19 cellular contexts compared by ENCODE assay signal in the genomic region with DNA sequence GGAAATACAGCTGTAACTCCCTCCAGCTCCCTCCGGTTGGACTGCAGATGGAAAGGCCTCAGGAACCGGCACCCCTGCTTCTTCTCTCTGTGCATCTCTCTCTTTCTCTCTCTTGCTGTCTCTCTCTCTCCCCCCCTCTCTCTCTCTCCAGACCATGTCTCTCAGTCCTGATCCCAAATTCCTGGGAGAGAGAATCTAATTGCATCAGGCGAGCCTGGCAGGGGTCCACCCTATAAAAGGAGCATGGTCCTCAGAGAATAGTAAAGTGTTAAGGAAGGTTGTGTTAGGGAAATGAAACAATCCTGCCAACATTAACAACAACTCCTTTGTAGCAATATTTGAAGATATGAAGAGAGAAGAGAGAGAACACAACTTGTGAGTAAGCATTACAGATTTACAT. TPM values are rescaled to one million over a fixed set of nuclear protein-coding genes. Genes with fewer than 3 reads are reported as not detected.
"Had no signal": no experiment of that assay in that cellular context is flagged by ENCODE, and none has a peak within 500 bp of the region (broad histone marks: within the 10 kb centered on the region; RNA-seq: fewer than 3 reads in every experiment).

No MANE protein-coding gene starts in this region.

- H3K9me3 Mint-ChIP-seq: activated naive CD4-positive, alpha-beta T cell treated with anti-CD3 and anti-CD28 coated beads, Interleukin-2, amount 50 U/mL, for 24 hours; neural crest cell had no signal

- H3K27ac ChIP-seq: gastroesophageal sphincter, spleen had no signal

- H3K27ac Mint-ChIP-seq: activated naive CD4-positive, alpha-beta T cell treated with anti-CD3 and anti-CD28 coated beads, Interleukin-2, amount 50 U/mL, for 24 hours; naive thymus-derived CD4-positive, alpha-beta T cell; WTC11 had no signal

- H3K4me1 Mint-ChIP-seq: activated naive CD4-positive, alpha-beta T cell treated with anti-CD3 and anti-CD28 coated beads, Interleukin-2, amount 50 U/mL, for 24 hours; naive thymus-derived CD4-positive, alpha-beta T cell had no signal

- H3K36me3 Mint-ChIP-seq: activated naive CD4-positive, alpha-beta T cell treated with anti-CD3 and anti-CD28 coated beads, Interleukin-2, amount 50 U/mL, for 24 hours; brain; naive thymus-derived CD4-positive, alpha-beta T cell had no signal

- H3K4me3 Mint-ChIP-seq: activated naive CD4-positive, alpha-beta T cell treated with anti-CD3 and anti-CD28 coated beads, Interleukin-2, amount 50 U/mL, for 24 hours; brain; naive thymus-derived CD4-positive, alpha-beta T cell; neural crest cell; WTC11 had no signal

- H3K4me1 ChIP-seq: gastroesophageal sphincter, spleen had no signal

- H3K9me3 ChIP-seq: gastroesophageal sphincter had no signal

- DNase-seq: activated gamma-delta T cell treated with Interleukin-2 at 50 U/mL for 16 hours; activated T-cell treated with anti-CD3 and anti-CD28 coated beads, Interleukin-2, amount 50 U/mL, for 1 hour; aorta; caudate nucleus; dermis blood vessel endothelial cell; effector CD8-positive, alpha-beta T cell; head of caudate nucleus; mesenchymal stem cell; naive thymus-derived CD4-positive, alpha-beta T cell; spleen; stimulated activated CD4-positive, alpha-beta T cell treated with anti-CD3 and anti-CD28 coated beads, Interleukin-4, amount 100 ng/mL, for 24 hours; stimulated activated naive CD4-positive, alpha-beta T cell treated with Interleukin-2 at 50 U/mL for 16 hours; T-helper 9 cell had no signal

- H3K36me3 ChIP-seq: gastroesophageal sphincter, spleen had no signal

- H3K4me3 ChIP-seq: gastroesophageal sphincter, spleen had no signal

- H3K27me3 ChIP-seq: gastroesophageal sphincter, spleen had no signal

- ATAC-seq: gastroesophageal sphincter; naive thymus-derived CD4-positive, alpha-beta T cell; WTC11 had no signal

RNA-seq across cellular contexts. Expression of a gene that starts 36.7 kb away (rescaled TPM):
- total RNA-seq: dermis blood vessel endothelial cell; naive thymus-derived CD4-positive, alpha-beta T cell; neural crest cell; T-helper 1 cell treated with Interleukin-12 subunit alpha and Interleukin-12 subunit beta and Interleukin-4 antibody, amounts not matched to agents 30 ng/mL and 1 ng/mL, for 36 hours had no signal
- polyA plus RNA-seq: aorta; naive thymus-derived CD4-positive, alpha-beta T cell had no signal
